In genomic region chr4:3462321-3462789, GRCh38 we compare ENCODE assay signal across 18 cellular contexts. TPM values are rescaled to one million over a fixed set of nuclear protein-coding genes. Genes with fewer than 3 reads are reported as not detected.
DNase-seq lines count a peak whose midpoint lies in the region; ATAC-seq and TF ChIP-seq lines count a peak whose summit lies in the region.
"Had no signal": no experiment of that assay in that cellular context is flagged by ENCODE, and none has a peak within 500 bp of the region (broad histone marks: within the 10 kb centered on the region; RNA-seq: fewer than 3 reads in every experiment).

No MANE protein-coding gene starts in this region.

- CTCF ChIA-PET in activated naive CD4-positive, alpha-beta T cell treated with anti-CD3 and anti-CD28 coated beads, Interleukin-2, amount 10 ng/mL, durations not matched to agents 7 days and 5 days (lab: Charles Lee): interaction anchor here (1.2 kb wide), 1 partner anchor 18 kb away, joined by 5 read pairs; no protein-coding TSS in a partner anchor

- H3K27me3 Mint-ChIP-seq in activated naive CD4-positive, alpha-beta T cell treated with anti-CD3 and anti-CD28 coated beads, Interleukin-2, amount 50 U/mL, for 24 hours: peaks cover 9% of the 10 kb centered on the region
- peaks cover 57% of the 10 kb centered on the region for H3K27me3 Mint-ChIP-seq in activated naive CD4-positive, alpha-beta T cell treated with anti-CD3 and anti-CD28 coated beads, Interleukin-2, amount 10 ng/mL, durations not matched to agents 7 days and 5 days
- H3K27me3 Mint-ChIP-seq in chondrocyte (ENCODE audit: low read depth): peaks cover 7% of the 10 kb centered on the region
- peaks cover 37 to 67% of the 10 kb centered on the region in 2 donors for H3K27me3 Mint-ChIP-seq in stimulated activated naive B cell treated with anti-CD40 and anti-IgM and Interleukin-4, amounts not matched to agents 10 μg/mL and 1 μg/mL and 100 μg/mL, for 72 hours

- H3K9me3 Mint-ChIP-seq in activated naive CD4-positive, alpha-beta T cell treated with anti-CD3 and anti-CD28 coated beads, Interleukin-2, amount 50 U/mL, for 24 hours: peaks cover 5% of the 10 kb centered on the region
- H3K9me3 Mint-ChIP-seq in activated naive CD4-positive, alpha-beta T cell treated with anti-CD3 and anti-CD28 coated beads, Interleukin-2, amount 10 ng/mL, durations not matched to agents 7 days and 5 days: no peaks in the 10 kb centered on the region
- peaks cover 7% of the 10 kb centered on the region for H3K9me3 Mint-ChIP-seq in chondrocyte (ENCODE audit: low read depth)
- peaks cover 4 to 8% of the 10 kb centered on the region in 2 donors for H3K9me3 Mint-ChIP-seq in stimulated activated naive B cell treated with anti-CD40 and anti-IgM and Interleukin-4, amounts not matched to agents 10 μg/mL and 1 μg/mL and 100 μg/mL, for 72 hours
- H3K9me3 Mint-ChIP-seq: CD8-positive, alpha-beta memory T cell had no signal

- ATAC-seq in stimulated activated naive B cell treated with anti-CD40 and anti-IgM and Interleukin-4, amounts not matched to agents 10 μg/mL and 1 μg/mL and 100 μg/mL, for 72 hours (replicated peaks): no peak
- ATAC-seq in GM21515 (IDR thresholded peaks at IDR 0.05; ENCODE audit: unreplicated experiment) (no peak), omental fat pad (ENCODE audit: low FRiP score) (no peak)

- H3K27ac Mint-ChIP-seq in activated naive CD4-positive, alpha-beta T cell treated with anti-CD3 and anti-CD28 coated beads, Interleukin-2, amount 50 U/mL, for 24 hours: no peak overlapping the region
- no peak overlapping the region for H3K27ac Mint-ChIP-seq in activated naive CD4-positive, alpha-beta T cell treated with anti-CD3 and anti-CD28 coated beads, Interleukin-2, amount 10 ng/mL, durations not matched to agents 7 days and 5 days
- no peak overlapping the region for H3K27ac Mint-ChIP-seq in chondrocyte (ENCODE audit: unreplicated experiment)
- no peak overlapping the region for H3K27ac Mint-ChIP-seq in stimulated activated naive B cell treated with anti-CD40 and anti-IgM and Interleukin-4, amounts not matched to agents 10 μg/mL and 1 μg/mL and 100 μg/mL, for 72 hours
- H3K27ac Mint-ChIP-seq: CD8-positive, alpha-beta memory T cell had no signal

- TF ChIP-seq CTCF in chondrocyte (IDR thresholded peaks at IDR 0.05): no peak
- no peak for TF ChIP-seq CTCF in omental fat pad (IDR thresholded peaks at IDR 0.05)

- H3K4me1 Mint-ChIP-seq in activated naive CD4-positive, alpha-beta T cell treated with anti-CD3 and anti-CD28 coated beads, Interleukin-2, amount 50 U/mL, for 24 hours: no peaks in the 10 kb centered on the region
- H3K4me1 Mint-ChIP-seq in activated naive CD4-positive, alpha-beta T cell treated with anti-CD3 and anti-CD28 coated beads, Interleukin-2, amount 10 ng/mL, durations not matched to agents 7 days and 5 days: no peaks in the 10 kb centered on the region
- peaks cover 8% of the 10 kb centered on the region for H3K4me1 Mint-ChIP-seq in chondrocyte (ENCODE audit: low read depth)
- H3K4me1 Mint-ChIP-seq in stimulated activated naive B cell treated with anti-CD40 and anti-IgM and Interleukin-4, amounts not matched to agents 10 μg/mL and 1 μg/mL and 100 μg/mL, for 72 hours: peaks cover 2 to 12% of the 10 kb centered on the region in 2 donors
- H3K4me1 Mint-ChIP-seq: CD8-positive, alpha-beta memory T cell had no signal

- no peaks in the 10 kb centered on the region for H3K36me3 Mint-ChIP-seq in activated naive CD4-positive, alpha-beta T cell treated with anti-CD3 and anti-CD28 coated beads, Interleukin-2, amount 50 U/mL, for 24 hours
- H3K36me3 Mint-ChIP-seq in activated naive CD4-positive, alpha-beta T cell treated with anti-CD3 and anti-CD28 coated beads, Interleukin-2, amount 10 ng/mL, durations not matched to agents 7 days and 5 days: no peaks in the 10 kb centered on the region
- H3K36me3 Mint-ChIP-seq in chondrocyte (ENCODE audit: low read depth): no peaks in the 10 kb centered on the region
- peaks cover 3% of the 10 kb centered on the region in 2 donors for H3K36me3 Mint-ChIP-seq in stimulated activated naive B cell treated with anti-CD40 and anti-IgM and Interleukin-4, amounts not matched to agents 10 μg/mL and 1 μg/mL and 100 μg/mL, for 72 hours
- H3K36me3 Mint-ChIP-seq: CD8-positive, alpha-beta memory T cell had no signal

- DNase-seq in activated naive CD4-positive, alpha-beta T cell treated with anti-CD3 and anti-CD28 coated beads, Interleukin-2, amount 10 ng/mL, durations not matched to agents 7 days and 5 days: no peak
- DNase-seq in chondrocyte (ENCODE audit: low spot score) (no peak), mucosa of gallbladder (ENCODE audit: low spot score) (peak; percentile 32), NCI-H748 treated with DMSO at 0.1 percent for 48 hours (lab: John Stamatoyannopoulos, UW) (no peak), omental fat pad (ENCODE audit: low spot score) (no peak)
- no peak for DNase-seq in stimulated activated naive B cell treated with anti-CD40 and anti-IgM and Interleukin-4, amounts not matched to agents 10 μg/mL and 1 μg/mL and 100 μg/mL, for 72 hours
- DNase-seq: activated CD8-positive, alpha-beta memory T cell treated with anti-CD3 and anti-CD28 coated beads for 24 hours; activated gamma-delta T cell; CD8-positive, alpha-beta memory T cell; effector CD4-positive, alpha-beta T cell; NCI-H2171 treated with DMSO at 0.1 percent for 48 hours; stimulated activated CD4-positive, alpha-beta T cell treated with anti-CD3 and anti-CD28 coated beads, Interleukin-1b, Interleukin-23, amount 100 ng/mL, for 48 hours; stimulated activated CD8-positive, alpha-beta memory T cell treated with anti-CD3 and anti-CD28 coated beads, Interleukin-4, amount 100 ng/mL, for 48 hours had no signal

- H3K4me3 Mint-ChIP-seq in activated naive CD4-positive, alpha-beta T cell treated with anti-CD3 and anti-CD28 coated beads, Interleukin-2, amount 50 U/mL, for 24 hours: peak overlapping the region; percentile 51
- H3K4me3 Mint-ChIP-seq in activated naive CD4-positive, alpha-beta T cell treated with anti-CD3 and anti-CD28 coated beads, Interleukin-2, amount 10 ng/mL, durations not matched to agents 7 days and 5 days: no peak overlapping the region
- peak overlapping the region; percentile 46 for H3K4me3 Mint-ChIP-seq in chondrocyte (ENCODE audit: unreplicated experiment)
- peak overlapping the region; percentile 41 to 75 for H3K4me3 Mint-ChIP-seq in stimulated activated naive B cell treated with anti-CD40 and anti-IgM and Interleukin-4, amounts not matched to agents 10 μg/mL and 1 μg/mL and 100 μg/mL, for 72 hours

RNA-seq across cellular contexts. Expression of gene DOK7, which starts 0.8 kb away (rescaled TPM):
- total RNA-seq in chondrocyte (0.37 TPM in 1 of 3 replicates, not detected in the others), mucosa of gallbladder (7.4 TPM), omental fat pad (not detected)
- total RNA-seq: CD8-positive, alpha-beta memory T cell; G401 had no signal

RNA-seq across cellular contexts. Expression of gene HGFAC, which starts 20.6 kb away (rescaled TPM):
- total RNA-seq in chondrocyte (0.28 to 0.36 TPM (median 0.35 TPM) in 3 replicates), mucosa of gallbladder (1.9 TPM), omental fat pad (not detected)
- total RNA-seq: A172; CD8-positive, alpha-beta memory T cell; G401; HT-29 had no signal
